34 cellular contexts compared by ENCODE assay signal in the genomic region with DNA sequence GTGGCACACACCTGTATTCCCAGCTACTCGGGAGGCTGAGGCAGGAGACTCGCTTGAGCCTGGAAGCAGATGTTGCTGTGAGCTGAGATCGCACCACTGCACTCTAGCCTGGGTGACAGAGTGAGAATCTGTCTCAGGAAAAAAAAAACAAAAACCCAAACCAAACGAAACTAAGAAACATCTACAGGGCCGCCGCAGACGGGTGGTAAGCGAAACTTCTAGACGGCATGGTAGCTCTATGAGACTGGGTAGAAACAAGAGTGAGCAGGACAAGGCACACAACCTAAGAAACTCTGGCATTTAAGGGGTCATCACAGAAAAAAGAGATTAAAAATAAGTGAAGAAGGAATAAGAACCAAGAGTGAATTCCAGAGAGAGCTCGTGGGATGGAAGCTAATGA.
"Had no signal": no experiment of that assay in that cellular context is flagged by ENCODE, and none has a peak within 500 bp of the region (broad histone marks: within the 10 kb centered on the region; RNA-seq: fewer than 3 reads in every experiment).

No MANE protein-coding gene starts in this region.

- H3K9ac ChIP-seq: KMS-11 had no signal

- H3K27ac ChIP-seq: KMS-11 had no signal

- H3K4me2 ChIP-seq: KMS-11 had no signal

- H3K27me3 ChIP-seq: MG63 had no signal

- H3K9me3 ChIP-seq: MG63 had no signal

- H3K4me3 ChIP-seq: MG63 had no signal

- DNase-seq: Karpas-422, Kasumi-1, MG63, MV-4-11, NCI-H1048, NCI-H1092, NCI-H1092 treated with DMSO at 0.1 percent for 48 hours, NCI-H1105, NCI-H1105 treated with DMSO at 0.1 percent for 48 hours, NCI-H1417, NCI-H1417 treated with DMSO at 0.1 percent for 48 hours, NCI-H1436, NCI-H1436 treated with DMSO at 0.1 percent for 48 hours, NCI-H146, NCI-H1694, NCI-H1694 treated with DMSO at 0.1 percent for 48 hours, NCI-H187, NCI-H187 treated with DMSO at 0.1 percent for 48 hours, NCI-H1930, NCI-H2029, NCI-H2029 treated with DMSO at 0.1 percent for 48 hours, NCI-H2081, NCI-H2081 treated with DMSO at 0.1 percent for 48 hours, NCI-H2107, NCI-H2171, NCI-H2171 treated with DMSO at 0.1 percent for 48 hours, NCI-H2227 treated with DMSO at 0.1 percent for 48 hours, NCI-H226, NCI-H345, NCI-H446, NCI-H446 treated with DMSO at 0.1 percent for 48 hours, NCI-H510A, NCI-H510A treated with DMSO at 0.1 percent for 48 hours had no signal

- H3K36me3 ChIP-seq: MG63 had no signal
